Comparison of ENCODE assay signal across 15 cellular contexts in genomic region chr10:94397549-94398370, GRCh38. TPM values are rescaled to one million over a fixed set of nuclear protein-coding genes. Genes with fewer than 3 reads are reported as not detected.
DNase-seq lines count a peak whose midpoint lies in the region; ATAC-seq and TF ChIP-seq lines count a peak whose summit lies in the region.
"Had no signal": no experiment of that assay in that cellular context is flagged by ENCODE, and none has a peak within 500 bp of the region (broad histone marks: within the 10 kb centered on the region; RNA-seq: fewer than 3 reads in every experiment).

No MANE protein-coding gene starts in this region.

- in situ Hi-C loops in HAP-1 (cut with MboI; ENCODE audit: low sequenced_read_pairs), result no loop called here

- peak; percentile 98 for DNase-seq in A172 (ENCODE audit: low spot score)
- peak; percentile 32 to 60 for DNase-seq in HAP-1 (ENCODE audit: low spot score in 2 of 2)
- no peak for DNase-seq in RWPE2 (ENCODE audit: low spot score)
- DNase-seq in foreskin keratinocyte, result peak; percentile 22 to 52
- DNase-seq in Kasumi-1 (lab: John Stamatoyannopoulos, UW), result no peak
- DNase-seq in NCI-H2029 treated with DMSO at 0.1 percent for 48 hours (lab: John Stamatoyannopoulos, UW), result no peak
- DNase-seq in HPDE6-E6E7 (ENCODE audit: extremely low spot score), result no peak
- DNase-seq: activated CD8-positive, alpha-beta T cell treated with anti-CD3 and anti-CD28 coated beads for 36 hours; NCI-H1105 treated with DMSO at 0.1 percent for 48 hours; NCI-H510A treated with DMSO at 0.1 percent for 48 hours; occipital lobe; RPMI8226; stimulated activated CD4-positive, alpha-beta T cell treated with anti-CD3 and anti-CD28 coated beads, Interleukin-15, amount 100 ng/mL, for 24 hours; thyroid gland had no signal

- no peak for TF ChIP-seq CTCF in RWPE2 (IDR thresholded peaks at IDR 0.05; ENCODE audit: poor library complexity, severe bottlenecking)
- TF ChIP-seq CTCF in foreskin keratinocyte (conservative IDR thresholded peaks at IDR 0.05), result no peak

- H3K36me3 ChIP-seq in HAP-1 (replicated peaks) (no peaks in the 10 kb centered on the region), RWPE2 (ENCODE audit: low read depth) (no peaks in the 10 kb centered on the region)
- H3K36me3 ChIP-seq: thyroid gland had no signal

- H3K27me3 ChIP-seq in HAP-1 (ENCODE audit: low read depth), result no peaks in the 10 kb centered on the region
- no peaks in the 10 kb centered on the region for H3K27me3 ChIP-seq in RWPE2 (ENCODE audit: insufficient read depth, poor library complexity, severe bottlenecking)
- H3K27me3 ChIP-seq in foreskin keratinocyte, result no peaks in the 10 kb centered on the region
- H3K27me3 ChIP-seq: thyroid gland had no signal

- H3K9me3 ChIP-seq in HAP-1, result no peaks in the 10 kb centered on the region
- no peaks in the 10 kb centered on the region for H3K9me3 ChIP-seq in RWPE2 (ENCODE audit: severe bottlenecking)
- H3K9me3 ChIP-seq: thyroid gland had no signal

- peaks cover 9% of the 10 kb centered on the region for H3K4me1 ChIP-seq in HAP-1
- H3K4me1 ChIP-seq in RWPE2 (ENCODE audit: insufficient read depth, poor library complexity, severe bottlenecking), result peaks cover 2% of the 10 kb centered on the region
- no peaks in the 10 kb centered on the region for H3K4me1 ChIP-seq in foreskin keratinocyte

- ATAC-seq in RWPE2 (ENCODE audit: low read depth) (peak; percentile 24; the same call in 1 of the 3 replicates), foreskin keratinocyte (no peak), HG03025 (IDR thresholded peaks at IDR 0.05; ENCODE audit: low FRiP score, unreplicated experiment) (no peak)
- ATAC-seq: activated CD8-positive, alpha-beta T cell treated with anti-CD3 and anti-CD28 coated beads for 36 hours had no signal

- no peak overlapping the region for H3K4me3 ChIP-seq in HAP-1
- H3K4me3 ChIP-seq in RWPE2 (ENCODE audit: severe bottlenecking), result no peak overlapping the region
- H3K4me3 ChIP-seq: thyroid gland had no signal

- H3K27ac ChIP-seq in RWPE2 (ENCODE audit: poor library complexity, severe bottlenecking), result peak overlapping the region; percentile 34
- H3K27ac ChIP-seq in foreskin keratinocyte, result no peak overlapping the region
- H3K27ac ChIP-seq: thyroid gland had no signal

RNA-seq across cellular contexts. Expression of gene TBC1D12, which starts 4.6 kb away (rescaled TPM):
- 11.4 and 17.4 TPM in 2 replicates for total RNA-seq in A172 (2014; rRNA removed; shearing (Covaris generic))
- total RNA-seq in foreskin keratinocyte, result 5.1 and 6.8 TPM in 2 replicates
- polyA plus RNA-seq in foreskin keratinocyte, result 2.6 and 3.6 TPM in 2 replicates

RNA-seq across cellular contexts. Expression of gene NOC3L, which starts 35.0 kb away (rescaled TPM):
- 46.5 and 63.7 TPM in 2 replicates for total RNA-seq in A172 (2014; rRNA removed; shearing (Covaris generic))
- total RNA-seq in foreskin keratinocyte, result 27.7 and 33.0 TPM in 2 replicates
- 6.6 and 9.4 TPM in 2 replicates for polyA plus RNA-seq in foreskin keratinocyte

Comparison
In these comparisons a context has a peak if more than half of its experiments do, and no peak if none do; other contexts are left out.
1. DNase-seq: peak in A172 (single experiment), HAP-1 (2 of 2) and foreskin keratinocyte (2 of 2); none in RWPE2 (single experiment), Kasumi-1 (0 of 2), NCI-H2029 treated with DMSO at 0.1 percent for 48 hours (single experiment) and HPDE6-E6E7 (single experiment).